8 cellular contexts compared by ENCODE assay signal in the genomic region with DNA sequence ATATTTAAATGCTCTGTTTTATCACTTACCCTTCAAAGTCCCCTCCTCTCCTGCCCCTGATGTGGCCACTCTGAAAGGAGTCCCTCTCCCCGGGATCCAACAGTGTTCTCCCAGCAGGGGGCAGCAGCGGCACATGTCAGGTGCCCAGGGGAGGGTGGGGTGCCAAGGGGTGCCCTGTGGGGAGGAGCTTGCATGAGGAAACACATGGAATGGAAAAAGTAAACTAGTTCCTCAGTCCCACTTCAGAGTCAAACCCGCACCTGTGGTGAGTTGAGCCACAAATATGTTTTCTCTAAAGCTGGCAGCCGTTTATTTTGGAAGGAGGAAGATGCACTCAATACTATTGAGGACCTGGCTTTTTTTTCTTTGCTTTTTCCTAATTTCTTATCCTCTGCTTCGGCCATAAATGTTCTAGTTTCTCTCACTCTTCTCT. TPM values are rescaled to one million over a fixed set of nuclear protein-coding genes. Genes with fewer than 3 reads are reported as not detected.
DNase-seq lines count a peak whose midpoint lies in the region; ATAC-seq lines count a peak whose summit lies in the region.

No MANE protein-coding gene starts in this region.

- H3K9me3 ChIP-seq in T-helper 17 cell (ENCODE audit: control insufficient read depth, low read length, poor library complexity, severe bottlenecking) (no peaks in the 10 kb centered on the region), adipocyte (ENCODE audit: control insufficient read depth, low read length) (peaks cover 6% of the 10 kb centered on the region)

- peak overlapping the region; percentile 57 for H3K4me3 Mint-ChIP-seq in T-helper 17 cell

- H3K4me1 ChIP-seq in adipocyte (ENCODE audit: control insufficient read depth, insufficient read depth, low read length): no peaks in the 10 kb centered on the region

- H3K27me3 ChIP-seq in adipocyte (replicated peaks; ENCODE audit: control insufficient read depth, insufficient read depth, low read length): peaks cover 6% of the 10 kb centered on the region

- H3K36me3 ChIP-seq in adipocyte (ENCODE audit: control insufficient read depth, insufficient read depth, low read length, severe bottlenecking): no peaks in the 10 kb centered on the region

- no peaks in the 10 kb centered on the region for H3K27me3 Mint-ChIP-seq in T-helper 17 cell

- H3K9ac ChIP-seq in adipocyte (ENCODE audit: low read length): no peak overlapping the region

- peak; percentile 56 for ATAC-seq in HG02571 (IDR thresholded peaks at IDR 0.05; ENCODE audit: unreplicated experiment)
- peak; percentile 88 for ATAC-seq in T-helper 17 cell
- ATAC-seq in left cardiac atrium: peak; percentile 91 to 97
- no peak for ATAC-seq in GM19023 (IDR thresholded peaks at IDR 0.05; ENCODE audit: unreplicated experiment)

- peak overlapping the region; percentile 88 for H3K27ac Mint-ChIP-seq in T-helper 17 cell

- H3K4me3 ChIP-seq in adipocyte (ENCODE audit: low read length): no peak overlapping the region

- DNase-seq in GF-D8 (lab: John Stamatoyannopoulos, UW) (peak; percentile 95), NCI-H1930 (lab: John Stamatoyannopoulos, UW) (peak; percentile 51 to 52), T-helper 17 cell (peak; percentile 85 to 93 (median 88)), adipocyte (ENCODE audit: low read depth) (peak; percentile 93), left cardiac atrium (peak; percentile 87), renal cortical epithelial cell (ENCODE audit: low read depth) (peak; percentile 44)

- peaks cover 32% of the 10 kb centered on the region for H3K4me1 Mint-ChIP-seq in T-helper 17 cell

- intact Hi-C loops in left cardiac atrium (cut with DNase I): loop anchor here in 1 of 2 donors (1.0 to 5.0 kb wide), 2 partner anchors 76 to 363 kb away; no protein-coding TSS in a partner anchor

- H3K36me3 Mint-ChIP-seq in T-helper 17 cell (ENCODE audit: low read depth): no peaks in the 10 kb centered on the region

RNA-seq across cellular contexts. Expression of gene NRROS, which starts 30.1 kb away (rescaled TPM):
- 10 to 100 TPM; 15.1 to 15.5 TPM for total RNA-seq in T-helper 17 cell
- total RNA-seq in left cardiac atrium: 1 to 10 TPM; 5.4 to 6.0 TPM
- 0.20 and 1.9 TPM in 2 replicates for total RNA-seq in renal cortical epithelial cell

RNA-seq across cellular contexts. Expression of gene FBXO45, which starts 40.9 kb away (rescaled TPM):
- 1 to 10 TPM; 4.9 to 8.3 TPM for total RNA-seq in T-helper 17 cell
- total RNA-seq in left cardiac atrium: 1 to 10 TPM; 7.9 to 8.4 TPM
- total RNA-seq in renal cortical epithelial cell: 11.3 and 13.7 TPM in 2 replicates

RNA-seq across cellular contexts. Expression of gene WDR53, which starts 41.0 kb away (rescaled TPM):
- total RNA-seq in T-helper 17 cell (10 to 100 TPM; 18.1 to 29.6 TPM), left cardiac atrium (1 to 10 TPM; 8.8 to 9.4 TPM), renal cortical epithelial cell (5.2 and 7.4 TPM in 2 replicates)

Comparison
In these comparisons a context has a peak if more than half of its experiments do, and no peak if none do; other contexts are left out.
1. DNase-seq: peak in every context shown above with its lines; median percentile 95 in GF-D8; 93 in adipocyte; 88 in T-helper 17 cell; 87 in left cardiac atrium; 52 in NCI-H1930; 44 in renal cortical epithelial cell.